ENCODE assay signal across 24 cellular contexts in the genomic region with DNA sequence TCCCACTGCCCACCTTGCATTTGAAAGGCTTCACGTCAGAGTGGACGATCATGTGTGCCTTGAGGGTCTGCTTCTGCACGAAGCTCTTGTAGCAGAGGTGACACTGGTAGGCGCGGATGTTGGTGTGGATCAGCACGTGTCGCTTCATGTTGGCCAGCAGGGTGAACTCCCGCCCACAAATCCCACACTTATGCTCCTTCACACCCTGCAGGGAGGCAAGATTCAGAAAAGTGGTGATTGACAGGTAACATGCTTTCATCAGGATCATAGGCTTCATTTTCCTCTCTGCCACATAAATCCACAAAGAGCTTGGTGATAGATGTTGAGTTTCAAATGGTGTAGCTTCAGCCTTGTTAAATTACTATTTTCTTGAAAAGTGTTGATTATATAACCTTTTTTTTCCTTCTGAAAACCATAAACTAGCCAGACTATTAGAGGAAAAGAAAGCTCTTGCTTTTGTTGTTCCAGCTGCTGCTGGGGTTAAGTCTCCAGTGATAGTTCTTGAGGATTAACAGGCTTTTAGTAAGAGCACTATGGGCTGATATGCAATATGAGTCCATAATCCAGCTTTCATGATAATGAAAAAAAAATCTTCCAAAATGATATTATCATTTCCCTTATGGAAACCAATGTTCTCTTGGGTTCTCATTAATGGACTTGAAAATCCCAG. TPM values are rescaled to one million over a fixed set of nuclear protein-coding genes. Genes with fewer than 3 reads are reported as not detected.
"Had no signal": no experiment of that assay in that cellular context is flagged by ENCODE, and none has a peak within 500 bp of the region (broad histone marks: within the 10 kb centered on the region; RNA-seq: fewer than 3 reads in every experiment).

No MANE protein-coding gene starts in this region.

- H3K36me3 Mint-ChIP-seq: activated CD8-positive, alpha-beta memory T cell treated with anti-CD3 and anti-CD28 coated beads, Interleukin-2, amount 10 ng/mL, durations not matched to agents 7 days and 5 days; activated naive CD4-positive, alpha-beta T cell treated with anti-CD3 and anti-CD28 coated beads, Interleukin-2, amount 10 ng/mL, durations not matched to agents 7 days and 5 days; naive thymus-derived CD8-positive, alpha-beta T cell had no signal

- ATAC-seq: activated CD8-positive, alpha-beta memory T cell treated with anti-CD3 and anti-CD28 coated beads, Interleukin-2, amount 10 ng/mL, durations not matched to agents 7 days and 5 days; effector memory CD8-positive, alpha-beta T cell; naive thymus-derived CD8-positive, alpha-beta T cell; stimulated activated naive CD8-positive, alpha-beta T cell treated with anti-CD3 and anti-CD28 coated beads, Interleukin-15, Interleukin-2, amounts not matched to agents 100 U/mL and 50 U/mL, for 24 hours; upper lobe of right lung had no signal

- H3K4me3 Mint-ChIP-seq: activated CD4-positive, alpha-beta memory T cell treated with anti-CD3 and anti-CD28 coated beads, Interleukin-2, amount 10 ng/mL, durations not matched to agents 7 days and 5 days; activated CD4-positive, alpha-beta T cell treated with anti-CD3 and anti-CD28 coated beads, Interleukin-2, amount 10 ng/mL, durations not matched to agents 24 days and 14 days; activated CD8-positive, alpha-beta memory T cell treated with anti-CD3 and anti-CD28 coated beads, Interleukin-2, amount 10 ng/mL, durations not matched to agents 7 days and 5 days; activated naive CD4-positive, alpha-beta T cell treated with anti-CD3 and anti-CD28 coated beads, Interleukin-2, amount 10 ng/mL, durations not matched to agents 7 days and 5 days; effector memory CD8-positive, alpha-beta T cell; naive thymus-derived CD8-positive, alpha-beta T cell; T-helper 1 cell treated with Interleukin-12 subunit alpha and Interleukin-12 subunit beta and Interleukin-4 antibody, amounts not matched to agents 30 μg/mL and 1 μg/mL, for 36 hours had no signal

- H3K27ac Mint-ChIP-seq: activated CD4-positive, alpha-beta memory T cell treated with anti-CD3 and anti-CD28 coated beads, Interleukin-2, amount 10 ng/mL, durations not matched to agents 7 days and 5 days; activated CD4-positive, alpha-beta T cell treated with anti-CD3 and anti-CD28 coated beads, Interleukin-2, amount 10 ng/mL, durations not matched to agents 24 days and 14 days; activated CD8-positive, alpha-beta memory T cell treated with anti-CD3 and anti-CD28 coated beads, Interleukin-2, amount 10 ng/mL, durations not matched to agents 7 days and 5 days; activated naive CD4-positive, alpha-beta T cell treated with anti-CD3 and anti-CD28 coated beads, Interleukin-2, amount 10 ng/mL, durations not matched to agents 7 days and 5 days; effector memory CD8-positive, alpha-beta T cell; T-helper 1 cell treated with Interleukin-12 subunit alpha and Interleukin-12 subunit beta and Interleukin-4 antibody, amounts not matched to agents 30 μg/mL and 1 μg/mL, for 36 hours had no signal

- FAIRE-seq: bronchial epithelial cell, frontal cortex had no signal

- H3K27ac ChIP-seq: colonic mucosa, neutrophil, ovary, prostate gland, upper lobe of right lung had no signal

- H3K4me1 Mint-ChIP-seq: activated CD4-positive, alpha-beta memory T cell treated with anti-CD3 and anti-CD28 coated beads, Interleukin-2, amount 10 ng/mL, durations not matched to agents 7 days and 5 days; activated CD4-positive, alpha-beta T cell treated with anti-CD3 and anti-CD28 coated beads, Interleukin-2, amount 10 ng/mL, durations not matched to agents 24 days and 14 days; activated CD8-positive, alpha-beta memory T cell treated with anti-CD3 and anti-CD28 coated beads, Interleukin-2, amount 10 ng/mL, durations not matched to agents 7 days and 5 days; activated naive CD4-positive, alpha-beta T cell treated with anti-CD3 and anti-CD28 coated beads, Interleukin-2, amount 10 ng/mL, durations not matched to agents 7 days and 5 days had no signal

- H3K27me3 Mint-ChIP-seq: activated CD4-positive, alpha-beta memory T cell treated with anti-CD3 and anti-CD28 coated beads, Interleukin-2, amount 10 ng/mL, durations not matched to agents 7 days and 5 days; activated CD4-positive, alpha-beta T cell treated with anti-CD3 and anti-CD28 coated beads, Interleukin-2, amount 10 ng/mL, durations not matched to agents 24 days and 14 days had no signal

- H3K4me3 ChIP-seq: colonic mucosa, dorsolateral prefrontal cortex, esophagus muscularis mucosa, lung, ovary, prostate gland, thyroid gland, upper lobe of right lung had no signal

- H3K27me3 ChIP-seq: colonic mucosa, dorsolateral prefrontal cortex, esophagus muscularis mucosa, neutrophil, ovary, thyroid gland, upper lobe of right lung had no signal

- DNase-seq: activated CD4-positive, alpha-beta memory T cell treated with anti-CD3 and anti-CD28 coated beads, Interleukin-2, amount 10 ng/mL, durations not matched to agents 7 days and 5 days; activated CD4-positive, alpha-beta T cell treated with anti-CD3 and anti-CD28 coated beads, Interleukin-2, amount 10 ng/mL, durations not matched to agents 24 days and 14 days; activated CD8-positive, alpha-beta memory T cell treated with anti-CD3 and anti-CD28 coated beads, Interleukin-2, amount 10 ng/mL, durations not matched to agents 7 days and 5 days; activated effector memory CD4-positive, alpha-beta T cell treated with anti-CD3 and anti-CD28 coated beads, Interleukin-2, amount 50 U/mL, for 16 hours; activated naive CD4-positive, alpha-beta T cell treated with anti-CD3 and anti-CD28 coated beads, Interleukin-2, amount 10 ng/mL, durations not matched to agents 7 days and 5 days; activated T-cell treated with anti-CD3 and anti-CD28 coated beads for 4 hours; amygdala; colonic mucosa; dorsolateral prefrontal cortex; effector memory CD8-positive, alpha-beta T cell; islet precursor cell; naive thymus-derived CD8-positive, alpha-beta T cell; ovary; stimulated activated CD4-positive, alpha-beta T cell treated with anti-CD3 and anti-CD28 coated beads, Interleukin-4, amount 100 ng/mL, for 24 hours; stimulated activated naive CD8-positive, alpha-beta T cell treated with anti-CD3 and anti-CD28 coated beads, Interleukin-15, Interleukin-2, amounts not matched to agents 100 U/mL and 50 U/mL, for 24 hours; thyroid gland; upper lobe of right lung had no signal

- H3K36me3 ChIP-seq: colonic mucosa, neutrophil, ovary, prostate gland, thyroid gland, upper lobe of right lung had no signal

- H3K9me3 ChIP-seq: colonic mucosa, esophagus muscularis mucosa, neutrophil, ovary, prostate gland, thyroid gland, upper lobe of right lung had no signal

RNA-seq across cellular contexts. Expression of a gene that starts 50.7 kb away (rescaled TPM):
- total RNA-seq: activated CD4-positive, alpha-beta memory T cell treated with anti-CD3 and anti-CD28 coated beads, Interleukin-2, amount 10 ng/mL, durations not matched to agents 7 days and 5 days; activated CD4-positive, alpha-beta T cell treated with anti-CD3 and anti-CD28 coated beads, Interleukin-2, amount 10 ng/mL, durations not matched to agents 24 days and 14 days; activated CD8-positive, alpha-beta memory T cell treated with anti-CD3 and anti-CD28 coated beads, Interleukin-2, amount 10 ng/mL, durations not matched to agents 7 days and 5 days; bronchial epithelial cell; naive thymus-derived CD8-positive, alpha-beta T cell had no signal
- polyA plus RNA-seq: naive thymus-derived CD8-positive, alpha-beta T cell had no signal
